9 cellular contexts compared by ENCODE assay signal in genomic region chr1:223670458-223671159, GRCh38. TPM values are rescaled to one million over a fixed set of nuclear protein-coding genes. Genes with fewer than 3 reads are reported as not detected.
DNase-seq lines count a peak whose midpoint lies in the region; ATAC-seq, FAIRE-seq and TF ChIP-seq lines count a peak whose summit lies in the region.
"Had no signal": no experiment of that assay in that cellular context is flagged by ENCODE, and none has a peak within 500 bp of the region (broad histone marks: within the 10 kb centered on the region; RNA-seq: fewer than 3 reads in every experiment).

No MANE protein-coding gene starts in this region.

- H3K27ac ChIP-seq in Panc1 (ENCODE audit: low read length) = no peak overlapping the region
- H3K27ac ChIP-seq: thoracic aorta had no signal

- DNase-seq in BE2C = peak; percentile 37
- DNase-seq in GM18507 (ENCODE audit: extremely low spot score, insufficient read length, low read depth) = peak; percentile 7
- no peak for DNase-seq in Panc1 (ENCODE audit: low read depth, low spot score)
- peak; percentile 24 to 39 for DNase-seq in erythroblast (lab: John Stamatoyannopoulos, UW)
- DNase-seq in pons (ENCODE audit: low spot score) = peak; percentile 27

- H3K27me3 ChIP-seq in BE2C = peaks cover 3% of the 10 kb centered on the region; the same call in 1 of the 2 replicates
- no peaks in the 10 kb centered on the region for H3K27me3 ChIP-seq in Panc1 (ENCODE audit: control insufficient read depth, insufficient read depth, low read length)

- intact Hi-C loops in Panc1 (cut with micrococcal nuclease; ENCODE audit: unreplicated experiment) = no loop called here

- TF ChIP-seq CTCF in BE2C (IDR thresholded peaks at IDR 0.05; ENCODE audit: low read depth, low read length) = peak; percentile 68
- peak; percentile 78 for TF ChIP-seq CTCF in Panc1 (IDR thresholded peaks at IDR 0.05)

- POLR2A ChIA-PET in Panc1 (lab: Charles Lee) = no interaction called here

- ATAC-seq in Panc1 = peak; percentile 85
- no peak for ATAC-seq in HG03521 (IDR thresholded peaks at IDR 0.05; ENCODE audit: unreplicated experiment)
- no peak for ATAC-seq in GM21529 (IDR thresholded peaks at IDR 0.05; ENCODE audit: unreplicated experiment)
- no peak for ATAC-seq in HG03442 (IDR thresholded peaks at IDR 0.05; ENCODE audit: unreplicated experiment)

- FAIRE-seq in GM18507 (lab: Jason Lieb, UNC) = peak; percentile 41

- CTCF ChIA-PET in Panc1 (lab: Charles Lee) = interaction anchor here (0.6 kb wide), 1 partner anchor 537 kb away, joined by 3 read pairs; no protein-coding TSS in a partner anchor

- H3K9me3 ChIP-seq in BE2C = no peaks in the 10 kb centered on the region
- H3K9me3 ChIP-seq in Panc1 (ENCODE audit: control insufficient read depth, insufficient read depth, low read depth, low read length) = no peaks in the 10 kb centered on the region
- H3K9me3 ChIP-seq: thoracic aorta had no signal

- H3K36me3 ChIP-seq in BE2C = no peaks in the 10 kb centered on the region
- no peaks in the 10 kb centered on the region for H3K36me3 ChIP-seq in Panc1 (ENCODE audit: control insufficient read depth, insufficient read depth, low read length)
- H3K36me3 ChIP-seq: thoracic aorta had no signal

- in situ Hi-C loops in Panc1 (cut with HindIII; ENCODE audit: low pct_unique_long_range_greater_than_20kb, low sequenced_read_pairs) = no loop called here

- BruUV-seq in Panc1 (replicated peaks; lab: Mats Ljungman, UMichigan) = no TSS peak

- TF ChIP-seq POLR2A in erythroblast (IDR thresholded peaks at IDR 0.05; ENCODE audit: low read length) = no peak

- H3K4me3 ChIP-seq in BE2C (ENCODE audit: low read depth, low read length) (no peak overlapping the region), Panc1 (ENCODE audit: low read depth in 2 of 2, low read length in 2 of 2) (no peak overlapping the region)
- H3K4me3 ChIP-seq: thoracic aorta had no signal

- H3K4me1 ChIP-seq in BE2C = no peaks in the 10 kb centered on the region
- no peaks in the 10 kb centered on the region; the same call in 1 of the 2 replicates for H3K4me1 ChIP-seq in Panc1 (ENCODE audit: control insufficient read depth, insufficient read depth, low read length)

RNA-seq across cellular contexts. Expression of gene CAPN8, which starts 5.1 kb away (rescaled TPM):
- not detected for polyA plus RNA-seq in BE2C (2012; ENCODE audit: insufficient read depth, insufficient read length, low read depth)
- total RNA-seq in Panc1 (2021; ENCODE audit: unreplicated experiment) = 0.28 TPM
- polyA plus RNA-seq in Panc1 (2012; ENCODE audit: insufficient read length) = 0.22 TPM

RNA-seq across cellular contexts. Expression of gene CAPN2, which starts 41.7 kb away (rescaled TPM):
- polyA plus RNA-seq in BE2C (2012; ENCODE audit: insufficient read depth, insufficient read length, low read depth) = 66.5 TPM
- total RNA-seq in Panc1 (2021; ENCODE audit: unreplicated experiment) = 171 TPM
- 189 TPM for polyA plus RNA-seq in Panc1 (2012; ENCODE audit: insufficient read length)
